In genomic region chr2:10818986-10819385, GRCh38 we compare ENCODE assay signal across 24 cellular contexts. TPM values are rescaled to one million over a fixed set of nuclear protein-coding genes. Genes with fewer than 3 reads are reported as not detected.
A peak's percentile ranks its signal among the peaks of the same experiment; 100 is the strongest.
DNase-seq lines count a peak whose midpoint lies in the region; ATAC-seq, FAIRE-seq and TF ChIP-seq lines count a peak whose summit lies in the region.
"Had no signal": no experiment of that assay in that cellular context is flagged by ENCODE, and none has a peak within 500 bp of the region (broad histone marks: within the 10 kb centered on the region; RNA-seq: fewer than 3 reads in every experiment).

No MANE protein-coding gene starts in this region.

- POLR2A ChIA-PET in endothelial cell of umbilical vein (lab: Charles Lee), result no interaction called here

- no peaks in the 10 kb centered on the region for H3K27me3 ChIP-seq in RWPE2 (ENCODE audit: insufficient read depth, poor library complexity, severe bottlenecking)
- peaks cover 4% of the 10 kb centered on the region for H3K27me3 ChIP-seq in bronchial epithelial cell (ENCODE audit: control insufficient read depth, insufficient read depth, low read length)
- peaks cover 3 to 13% of the 10 kb centered on the region in 2 experiments for H3K27me3 ChIP-seq in endothelial cell of umbilical vein (ENCODE audit: control insufficient read depth in 2 of 2, insufficient read depth in 2 of 2, low read length in 2 of 2)
- H3K27me3 ChIP-seq in trophoblast cell (ENCODE audit: insufficient read depth, low read length), result no peaks in the 10 kb centered on the region
- no peaks in the 10 kb centered on the region for H3K27me3 ChIP-seq in dorsolateral prefrontal cortex
- H3K27me3 ChIP-seq: BLaER1 had no signal

- H2BK12ac ChIP-seq in trophoblast cell (ENCODE audit: low read length), result no peak overlapping the region

- H4K12ac ChIP-seq in trophoblast cell (ENCODE audit: low read depth, low read length), result no peak overlapping the region

- H4K8ac ChIP-seq in trophoblast cell (ENCODE audit: low read depth, low read length), result no peak overlapping the region

- H3K4me1 ChIP-seq in RWPE2 (ENCODE audit: insufficient read depth, poor library complexity, severe bottlenecking) (no peaks in the 10 kb centered on the region), endothelial cell of umbilical vein (ENCODE audit: control insufficient read depth, extremely low read depth, insufficient read depth, low read length) (peaks cover 22% of the 10 kb centered on the region), trophoblast cell (ENCODE audit: control insufficient read depth in 1 of 2, insufficient read depth in 2 of 2, low read length in 2 of 2) (peaks cover 4 to 6% of the 10 kb centered on the region in 2 experiments)
- H3K4me1 ChIP-seq: Caco-2 had no signal

- H3K9me1 ChIP-seq in endothelial cell of umbilical vein (replicated peaks; ENCODE audit: control insufficient read depth, extremely low read depth, insufficient read depth, low read length), result no peaks in the 10 kb centered on the region

- no peak for DNase-seq in RWPE2 (ENCODE audit: low spot score)
- DNase-seq in bronchial epithelial cell (ENCODE audit: low read depth), result peak; percentile 62
- no peak for DNase-seq in endothelial cell of umbilical vein (ENCODE audit: low read depth, low spot score)
- DNase-seq in trophoblast cell, result no peak
- DNase-seq in dorsolateral prefrontal cortex, result no peak
- no peak for DNase-seq in NCI-H2107 treated with DMSO at 0.1 percent for 48 hours (lab: John Stamatoyannopoulos, UW; ENCODE audit: unreplicated experiment)
- DNase-seq in NOMO-1 treated with dmso at 0.1 percent for 144 hours (lab: John Stamatoyannopoulos, UW; ENCODE audit: unreplicated experiment), result no peak
- no peak for DNase-seq in GM03348 (ENCODE audit: low spot score)
- DNase-seq: Caco-2; CD4-positive, CD25-positive, alpha-beta regulatory T cell; CD8-positive, alpha-beta T cell; DMS153; DND-41; GM23248; H7; HCEC 1CT had no signal

- H2AFZ ChIP-seq in endothelial cell of umbilical vein (ENCODE audit: low read depth, low read length) (peak overlapping the region; percentile 23), trophoblast cell (ENCODE audit: insufficient read depth, low read length, poor library complexity) (no peak overlapping the region)
- H2AFZ ChIP-seq: GM23248 had no signal

- H3K4me2 ChIP-seq in endothelial cell of umbilical vein (ENCODE audit: insufficient read depth, low read length), result peak overlapping the region; percentile 37
- H3K4me2 ChIP-seq in trophoblast cell (ENCODE audit: low read length), result no peak overlapping the region
- H3K4me2 ChIP-seq: BLaER1 had no signal

- BruUV-seq in endothelial cell of umbilical vein (replicated peaks; lab: Mats Ljungman, UMichigan), result no TSS peak

- peak overlapping the region; percentile 31 for H3K23ac ChIP-seq in trophoblast cell (ENCODE audit: low read length)

- no peaks in the 10 kb centered on the region for H4K20me1 ChIP-seq in endothelial cell of umbilical vein (replicated peaks; ENCODE audit: control insufficient read depth, extremely low read depth, insufficient read depth, low read length)
- H4K20me1 ChIP-seq: BLaER1 had no signal

- peak; percentile 40; the same call in 1 of the 3 replicates for ATAC-seq in RWPE2 (ENCODE audit: low read depth)
- ATAC-seq: CD8-positive, alpha-beta T cell; GM12878 had no signal

- H3K14ac ChIP-seq in trophoblast cell (ENCODE audit: low read length), result no peak overlapping the region

- no peaks in the 10 kb centered on the region for H3K79me2 ChIP-seq in endothelial cell of umbilical vein (ENCODE audit: control insufficient read depth, insufficient read depth, low read length)
- no peaks in the 10 kb centered on the region for H3K79me2 ChIP-seq in trophoblast cell (ENCODE audit: control insufficient read depth, insufficient read depth, low read length, poor library complexity)

- H3K9ac ChIP-seq in endothelial cell of umbilical vein (replicated peaks; ENCODE audit: extremely low read depth, insufficient read depth, low read length) (no peak overlapping the region), trophoblast cell (ENCODE audit: low read length) (no peak overlapping the region)
- H3K9ac ChIP-seq: BLaER1, GM23248 had no signal

- no peak overlapping the region for H2BK5ac ChIP-seq in trophoblast cell (ENCODE audit: low read depth, low read length, poor library complexity)

- CTCF ChIA-PET in endothelial cell of umbilical vein (lab: Charles Lee), result no interaction called here

- no peaks in the 10 kb centered on the region for H3K9me3 ChIP-seq in RWPE2 (ENCODE audit: severe bottlenecking)
- H3K9me3 ChIP-seq in endothelial cell of umbilical vein (replicated peaks; ENCODE audit: control insufficient read depth, insufficient read depth, low read length), result no peaks in the 10 kb centered on the region
- peaks cover under 1% of the 10 kb centered on the region for H3K9me3 ChIP-seq in trophoblast cell (ENCODE audit: insufficient read depth, low read depth, low read length)
- H3K9me3 ChIP-seq: BLaER1, Caco-2 had no signal

- WGBS in trophoblast cell (ENCODE audit: extremely low coverage, insufficient coverage, insufficient read length), result no CpG with 5 or more reads among the region's 3 CpGs

- H2AK5ac ChIP-seq in trophoblast cell (ENCODE audit: low read length), result no peak overlapping the region

- H4K91ac ChIP-seq in trophoblast cell (ENCODE audit: low read depth, low read length), result no peak overlapping the region

- H3K18ac ChIP-seq in trophoblast cell (ENCODE audit: low read length), result no peak overlapping the region

- dilution Hi-C loops in endothelial cell of umbilical vein (cut with MboI; ENCODE audit: extremely low pct_ligation_motif_present, low sequenced_read_pairs), result no loop called here

- H3K27ac ChIP-seq in RWPE2 (ENCODE audit: poor library complexity, severe bottlenecking) (no peak overlapping the region), endothelial cell of umbilical vein (ENCODE audit: insufficient read depth, low read depth, low read length) (no peak overlapping the region), trophoblast cell (ENCODE audit: low read depth, low read length) (no peak overlapping the region), dorsolateral prefrontal cortex (no peak overlapping the region)
- H3K27ac ChIP-seq: 22Rv1, BLaER1, C4-2B, GM23248 had no signal

- H3K4me3 ChIP-seq in RWPE2 (ENCODE audit: severe bottlenecking) (no peak overlapping the region), bronchial epithelial cell (ENCODE audit: low read depth, low read length) (no peak overlapping the region), endothelial cell of umbilical vein (replicated peaks in 1 of 3; ENCODE audit: insufficient read depth in 1 of 3, low read depth in 1 of 3, low read length in 3 of 3) (no peak overlapping the region), trophoblast cell (ENCODE audit: low read depth, low read length) (no peak overlapping the region), dorsolateral prefrontal cortex (no peak overlapping the region)
- H3K4me3 ChIP-seq: BLaER1, GM12878, GM23248 had no signal

- no peak for FAIRE-seq in bronchial epithelial cell (lab: Jason Lieb, UNC)
- FAIRE-seq in endothelial cell of umbilical vein (lab: Jason Lieb, UNC), result peak; percentile 73
- FAIRE-seq: A204.1, G401.6, GM12878, GM19239, H1 had no signal

- intact Hi-C loops in endothelial cell of umbilical vein (cut with micrococcal nuclease), result no loop called here
- intact Hi-C loops in dorsolateral prefrontal cortex (cut with DNase I), result loop anchor here in 1 of 2 donors (10.0 kb wide), 1 partner anchor 526 kb away; the partner anchor contains the start of gene ROCK2

- H3K4ac ChIP-seq in trophoblast cell (ENCODE audit: low read depth, low read length), result no peak overlapping the region

- TF ChIP-seq CTCF in RWPE2 (IDR thresholded peaks at IDR 0.05; ENCODE audit: poor library complexity, severe bottlenecking) (no peak), bronchial epithelial cell (IDR thresholded peaks at IDR 0.05; ENCODE audit: insufficient read depth, low read length, severe bottlenecking) (no peak), endothelial cell of umbilical vein (IDR thresholded peaks at IDR 0.05; ENCODE audit: extremely low read depth in 1 of 2, insufficient read depth in 1 of 2, low read depth in 1 of 2, low read length in 2 of 2) (no peak), dorsolateral prefrontal cortex (IDR thresholded peaks at IDR 0.05 in 54 of 56, conservative IDR thresholded peaks at IDR 0.05 in 2 of 56; ENCODE audit: low read depth in 1 of 56, partially characterized antibody in 56 of 56) (no peak)

- no peaks in the 10 kb centered on the region for H3K79me1 ChIP-seq in trophoblast cell (ENCODE audit: low read length)

- H3K36me3 ChIP-seq in RWPE2 (ENCODE audit: low read depth) (no peaks in the 10 kb centered on the region), bronchial epithelial cell (ENCODE audit: control insufficient read depth, insufficient read depth, low read length) (no peaks in the 10 kb centered on the region), endothelial cell of umbilical vein (ENCODE audit: control insufficient read depth in 2 of 2, extremely low read depth in 1 of 2, insufficient read depth in 2 of 2, low read length in 2 of 2) (no peaks in the 10 kb centered on the region), trophoblast cell (ENCODE audit: control insufficient read depth in 1 of 2, insufficient read depth in 2 of 2, low read length in 2 of 2) (no peaks in the 10 kb centered on the region)
- H3K36me3 ChIP-seq: BLaER1 had no signal

- H2BK120ac ChIP-seq in trophoblast cell (ENCODE audit: insufficient read depth, low read length, poor library complexity), result no peak overlapping the region

- TF ChIP-seq POLR2A in endothelial cell of umbilical vein (IDR thresholded peaks at IDR 0.05; ENCODE audit: low read depth, low read length), result no peak

TF ChIP-seq in endothelial cell of umbilical vein, 7 proteins besides CTCF, POLR2A, EP300 and RAD21 (continues in another document):
- TF ChIP-seq MAX (IDR thresholded peaks at IDR 0.05; ENCODE audit: insufficient read depth, insufficient read length) (no peak), EZH2 (IDR thresholded peaks at IDR 0.05; ENCODE audit: borderline replicate concordance, low read depth, low read length, severe bottlenecking) (no peak), GATA2 (IDR thresholded peaks at IDR 0.05; ENCODE audit: insufficient read depth, insufficient read length, low read depth, low read length) (no peak)

RNA-seq across cellular contexts. Expression of gene PDIA6, which starts 6.4 kb away (rescaled TPM):
- total RNA-seq in bronchial epithelial cell (418 and 582 TPM in 2 replicates), endothelial cell of umbilical vein (424 and 433 TPM in 2 replicates), dorsolateral prefrontal cortex (100 to 1,000 TPM in 2 of 120 experiments, 10 to 100 TPM in 118; 40.2 to 108 (median 58.6) TPM)
- polyA plus RNA-seq in endothelial cell of umbilical vein, result 211 and 335 TPM in 2 replicates
- 355 and 422 TPM in 2 replicates for polyA plus RNA-seq in endothelial cell of umbilical vein (2011; cell fraction: cytosol; rRNA removed)
- 194 and 286 TPM in 2 replicates for polyA plus RNA-seq in endothelial cell of umbilical vein (2011; cell fraction: nucleus; rRNA removed)
- polyA plus RNA-seq in endothelial cell of umbilical vein (2012), result 421 and 422 TPM in 2 replicates
- polyA minus RNA-seq in endothelial cell of umbilical vein, result 223 and 225 TPM in 2 replicates
- polyA minus RNA-seq in endothelial cell of umbilical vein (2011; cell fraction: cytosol; rRNA and poly(A)+ RNA removed), result 78.6 TPM
- polyA minus RNA-seq in endothelial cell of umbilical vein (2011; cell fraction: nucleus; rRNA and poly(A)+ RNA removed), result 41.8 and 50.2 TPM in 2 replicates
- 459 and 461 TPM in 2 replicates for polyA plus RNA-seq in trophoblast cell (2013)
